ENCODE assay signal across 8 cellular contexts in the genomic region with DNA sequence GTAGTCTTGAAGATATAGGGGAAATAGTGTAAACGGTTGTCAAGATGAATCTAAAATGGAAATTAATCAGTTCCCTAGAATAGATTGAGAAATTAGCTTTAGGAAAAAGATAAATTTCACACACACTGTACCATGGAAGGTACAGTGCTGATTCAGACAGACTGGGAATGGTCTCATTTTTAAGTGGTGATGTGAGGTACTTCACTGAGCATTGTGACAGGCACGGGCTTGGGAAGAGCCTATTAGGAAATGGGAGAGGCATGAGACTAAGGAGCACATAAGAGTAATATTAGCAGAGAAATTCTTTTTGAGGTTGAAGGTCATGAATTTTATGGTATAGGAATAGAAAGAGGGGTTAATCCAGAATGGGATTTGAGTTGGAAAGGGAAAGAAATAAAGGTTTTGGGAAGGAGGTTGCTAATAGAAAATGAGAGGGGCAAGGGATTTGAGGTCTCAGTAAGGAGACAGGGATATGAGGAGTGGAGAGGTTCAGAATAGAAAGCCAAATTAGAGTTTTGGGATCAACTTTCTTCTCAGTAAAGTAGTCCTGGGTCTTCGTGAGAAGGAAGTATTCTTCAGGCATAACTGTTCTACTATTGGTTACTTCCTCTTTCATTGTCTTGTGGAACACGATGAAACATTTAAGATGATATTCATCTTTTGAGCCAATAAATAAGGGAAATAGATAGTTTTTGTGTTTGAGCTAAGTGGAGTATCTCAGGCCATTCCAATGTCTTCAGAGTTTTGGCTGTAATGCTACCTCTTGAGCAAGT.
DNase-seq lines count a peak whose midpoint lies in the region; ATAC-seq and TF ChIP-seq lines count a peak whose summit lies in the region.
"Not testable (repeated sequence)": the region's sequence is repeated elsewhere in the genome, so short reads cannot be mapped to it uniquely, and the experiment has no call there.

No MANE protein-coding gene starts in this region.

- peaks cover 17% of the 10 kb centered on the region for H3K4me1 ChIP-seq in left ventricle myocardium inferior
- H3K4me1 ChIP-seq in neutrophil (ENCODE audit: control insufficient read depth in 1 of 2, insufficient read depth in 1 of 2, low read depth in 1 of 2, low read length in 1 of 2); upper lobe of right lung: not testable (repeated sequence)

- H3K9me3 ChIP-seq in left ventricle myocardium inferior (replicated peaks); neutrophil; upper lobe of right lung: not testable (repeated sequence)

- not testable (repeated sequence) for H3K36me3 ChIP-seq in brain microvascular endothelial cell (replicated peaks); left ventricle myocardium inferior; neutrophil; upper lobe of right lung

- not testable (repeated sequence) for BruUV-seq in Calu3 (replicated peaks; lab: Mats Ljungman, UMichigan)

- TF ChIP-seq CTCF in Calu3 (IDR thresholded peaks at IDR 0.05; ENCODE audit: unreplicated experiment); NB4 (IDR thresholded peaks at IDR 0.05; ENCODE audit: low read depth, low read length); brain microvascular endothelial cell (IDR thresholded peaks at IDR 0.05; ENCODE audit: low read depth, low read length, missing control alignments); left ventricle myocardium inferior (IDR thresholded peaks at IDR 0.05; ENCODE audit: borderline replicate concordance); neutrophil (IDR thresholded peaks at IDR 0.05); upper lobe of right lung (IDR thresholded peaks at IDR 0.05): not testable (repeated sequence)

- intact Hi-C loops in Calu3 (cut with micrococcal nuclease; ENCODE audit: unreplicated experiment); left ventricle myocardium inferior (cut with micrococcal nuclease); upper lobe of right lung (cut with DNase I): not testable (repeated sequence)

- DNase-seq in Calu3, brain microvascular endothelial cell, left ventricle myocardium inferior, upper lobe of right lung: not testable (repeated sequence)
- peak; percentile 31 for DNase-seq in NB4 (ENCODE audit: low read depth)
- DNase-seq in SKM-1 treated with dmso at 0.1 percent for 144 hours (lab: John Stamatoyannopoulos, UW; ENCODE audit: unreplicated experiment), result peak; percentile 66

- H3K27ac ChIP-seq in brain microvascular endothelial cell, result peak overlapping the region; percentile 82
- H3K27ac ChIP-seq in left ventricle myocardium inferior (replicated peaks), result peak overlapping the region; percentile 50
- peak overlapping the region; percentile 33 for H3K27ac ChIP-seq in neutrophil
- peak overlapping the region; percentile 25 for H3K27ac ChIP-seq in upper lobe of right lung

- in situ Hi-C loops in brain microvascular endothelial cell (cut with HindIII; ENCODE audit: low pct_ligation_motif_present, low sequenced_read_pairs), result not testable (repeated sequence)

- not testable (repeated sequence) for H3K9me3 Mint-ChIP-seq in Calu3 (ENCODE audit: low read depth, unreplicated experiment)

- peak overlapping the region; percentile 29 for H3K27ac Mint-ChIP-seq in Calu3 (ENCODE audit: unreplicated experiment)

- peaks cover 26% of the 10 kb centered on the region for H3K36me3 Mint-ChIP-seq in Calu3 (ENCODE audit: insufficient read depth, unreplicated experiment)

- H3K4me3 Mint-ChIP-seq in Calu3 (ENCODE audit: low read depth, unreplicated experiment), result not testable (repeated sequence)

- H3K4me3 ChIP-seq in NB4 (ENCODE audit: low read depth, low read length); brain microvascular endothelial cell (ENCODE audit: low read depth, low read length); left ventricle myocardium inferior; neutrophil (ENCODE audit: low read depth in 1 of 2, low read length in 1 of 2); upper lobe of right lung: not testable (repeated sequence)

- CTCF ChIA-PET in Calu3 (lab: Charles Lee), result not testable (repeated sequence)

- not testable (repeated sequence) for H3K27me3 ChIP-seq in brain microvascular endothelial cell (replicated peaks); left ventricle myocardium inferior (ENCODE audit: low read depth); neutrophil; upper lobe of right lung

- ATAC-seq in HG02884 (IDR thresholded peaks at IDR 0.05; ENCODE audit: unreplicated experiment), result peak; percentile 52
- peak; percentile 54 for ATAC-seq in upper lobe of right lung

- not testable (repeated sequence) for H3K27me3 Mint-ChIP-seq in Calu3 (ENCODE audit: unreplicated experiment)

- TF ChIP-seq POLR2A in NB4 (IDR thresholded peaks at IDR 0.05; ENCODE audit: extremely low read depth, insufficient read length), result not testable (repeated sequence)

- peaks cover 10% of the 10 kb centered on the region for H3K4me1 Mint-ChIP-seq in Calu3 (ENCODE audit: low read depth, unreplicated experiment)

Comparison
In these comparisons a context has a peak if more than half of its experiments do, and no peak if none do; other contexts are left out.
1. H3K27ac ChIP-seq: peak in every context shown above with its lines; median percentile 82 in brain microvascular endothelial cell; 50 in left ventricle myocardium inferior; 33 in neutrophil; 25 in upper lobe of right lung.